26 cellular contexts compared by ENCODE assay signal in the genomic region with DNA sequence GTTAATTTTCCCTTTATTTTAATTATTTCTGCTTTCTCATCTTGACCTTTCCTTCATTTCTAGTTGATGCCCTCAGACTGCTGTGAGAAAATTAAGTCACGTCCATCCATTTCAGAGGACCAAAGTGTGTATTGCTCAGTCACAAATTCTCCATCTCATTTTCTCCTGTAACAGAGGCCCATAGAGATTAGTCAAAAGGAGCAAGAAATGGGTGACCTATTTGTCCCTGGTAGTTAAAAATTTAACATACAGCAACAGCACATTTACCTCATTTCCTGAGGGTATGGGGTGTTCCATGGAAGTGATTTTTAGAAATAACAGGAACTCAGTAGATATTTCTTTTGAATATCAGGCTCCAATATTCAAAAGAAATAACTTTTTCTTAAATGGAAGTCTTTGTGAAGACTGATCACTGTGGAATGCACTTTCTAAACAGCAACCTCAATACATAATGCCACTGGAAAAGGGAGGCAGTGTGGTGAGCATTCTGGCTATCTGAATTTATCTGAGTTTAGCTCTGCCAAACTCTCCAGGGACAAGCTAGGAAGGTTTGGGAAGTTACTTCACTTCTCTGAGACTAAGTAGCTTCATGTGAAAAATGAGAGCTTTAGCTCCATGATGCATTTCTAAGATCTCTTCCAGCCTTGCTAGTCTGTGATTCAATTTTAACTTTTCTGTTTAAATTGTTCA.
DNase-seq lines count a peak whose midpoint lies in the region; ATAC-seq and TF ChIP-seq lines count a peak whose summit lies in the region.
"Had no signal": no experiment of that assay in that cellular context is flagged by ENCODE, and none has a peak within 500 bp of the region (broad histone marks: within the 10 kb centered on the region; RNA-seq: fewer than 3 reads in every experiment).

No MANE protein-coding gene starts in this region.

- no peaks in the 10 kb centered on the region for H3K27me3 ChIP-seq in upper lobe of right lung
- H3K27me3 ChIP-seq in heart left ventricle, result no peaks in the 10 kb centered on the region
- H3K27me3 ChIP-seq: BLaER1, heart right ventricle, ovary, right atrium auricular region, thyroid gland had no signal

- H3K27ac ChIP-seq in mesodermal cell (ENCODE audit: low read depth, low read length, severe bottlenecking), result peak overlapping the region; percentile 19
- no peak overlapping the region for H3K27ac ChIP-seq in upper lobe of right lung
- no peak overlapping the region for H3K27ac ChIP-seq in heart left ventricle
- H3K27ac ChIP-seq: BLaER1, heart right ventricle, left ventricle myocardium inferior, ovary, right atrium auricular region, thyroid gland had no signal

- TF ChIP-seq CTCF in upper lobe of right lung (IDR thresholded peaks at IDR 0.05) (no peak), heart left ventricle (IDR thresholded peaks at IDR 0.05) (no peak)

- intact Hi-C loops in upper lobe of right lung (cut with DNase I), result no loop called here
- intact Hi-C loops in heart left ventricle (cut with DNase I), result no loop called here

- no peak for TF ChIP-seq POLR2A in heart left ventricle (IDR thresholded peaks at IDR 0.05)

- WGBS in mesodermal cell (ENCODE audit: insufficient coverage in 2 of 2), 2 experiments, result 100% methylated on average over 1 of the region's 1 CpG; no CpG with 5 or more reads in 1 of the 2 experiments
- WGBS in heart left ventricle, 4 donors, result 82 to 94% (median 86%) methylated on average over 1 of the region's 1 CpG

- in situ Hi-C loops in ACHN (cut with HindIII; ENCODE audit: low pct_ligation_motif_present, low pct_unique_long_range_greater_than_20kb, low sequenced_read_pairs), result no loop called here

- H3K36me3 ChIP-seq in mesodermal cell (ENCODE audit: control insufficient read depth, insufficient read depth, low read length), result no peaks in the 10 kb centered on the region
- no peaks in the 10 kb centered on the region for H3K36me3 ChIP-seq in upper lobe of right lung
- no peaks in the 10 kb centered on the region for H3K36me3 ChIP-seq in heart left ventricle
- H3K36me3 ChIP-seq: BLaER1, heart right ventricle, left ventricle myocardium inferior, ovary, right atrium auricular region, thyroid gland had no signal

- ATAC-seq in upper lobe of right lung, result no peak
- no peak for ATAC-seq in heart left ventricle
- ATAC-seq: heart right ventricle, PC-3 had no signal

- H3K9me3 ChIP-seq in mesodermal cell (ENCODE audit: control insufficient read depth, low read length), result no peaks in the 10 kb centered on the region
- H3K9me3 ChIP-seq in upper lobe of right lung, result no peaks in the 10 kb centered on the region
- peaks cover 0 to 11% (median 0%) of the 10 kb centered on the region in 12 donors for H3K9me3 ChIP-seq in heart left ventricle
- H3K9me3 ChIP-seq: BLaER1, Caco-2, ovary, thyroid gland had no signal

- H3K4me1 ChIP-seq in mesodermal cell (ENCODE audit: control insufficient read depth, insufficient read depth, low read length, poor library complexity, severe bottlenecking) (peaks cover 5% of the 10 kb centered on the region), upper lobe of right lung (no peaks in the 10 kb centered on the region), heart left ventricle (peaks cover 0 to 3% (median 0%) of the 10 kb centered on the region in 12 donors)
- H3K4me1 ChIP-seq: BLaER1, Caco-2, left ventricle myocardium inferior, right atrium auricular region, thyroid gland had no signal

- DNase-seq in ACHN, result peak; percentile 25
- peak; percentile 14 for DNase-seq in H4 (ENCODE audit: low spot score)
- DNase-seq in astrocyte of the hippocampus (ENCODE audit: low read depth, low spot score), result peak; percentile 6
- no peak for DNase-seq in NCI-H226
- DNase-seq in upper lobe of right lung, result no peak
- no peak for DNase-seq in heart left ventricle
- DNase-seq in NCI-H526 treated with DMSO at 0.1 percent for 48 hours (lab: John Stamatoyannopoulos, UW), result no peak
- DNase-seq: activated CD4-positive, alpha-beta T cell treated with anti-CD3 and anti-CD28 coated beads, Interleukin-2, amount 50 U/mL, for 4 hours; activated CD4-positive, CD25-positive, alpha-beta regulatory T cell; activated naive CD4-positive, alpha-beta T cell treated with anti-CD3 and anti-CD28 coated beads, Interleukin-2, amount 10 ng/mL, durations not matched to agents 7 days and 5 days; amygdala; Caco-2; heart right ventricle; KBM-7; left ventricle myocardium inferior; NCI-H1436; NCI-H2107; NCI-H510A treated with DMSO at 0.1 percent for 48 hours; ovary; SHP77 treated with DMSO at 0.1 percent for 48 hours; stimulated activated naive CD4-positive, alpha-beta T cell treated with Interleukin-2 at 50 U/mL for 16 hours; thyroid gland had no signal

- H3K4me3 ChIP-seq in mesodermal cell (ENCODE audit: extremely low read depth, insufficient read depth, low read length, poor library complexity, severe bottlenecking) (no peak overlapping the region), upper lobe of right lung (no peak overlapping the region), heart left ventricle (no peak overlapping the region)
- H3K4me3 ChIP-seq: BLaER1, heart right ventricle, left ventricle myocardium inferior, ovary, right atrium auricular region, thyroid gland had no signal

Comparison
In these comparisons a context has a peak if more than half of its experiments do, and no peak if none do; other contexts are left out.
1. DNase-seq: peak in ACHN (single experiment), H4 (single experiment) and astrocyte of the hippocampus (single experiment); none in NCI-H226 (single experiment), upper lobe of right lung (single experiment), heart left ventricle (0 of 5) and NCI-H526 treated with DMSO at 0.1 percent for 48 hours (single experiment).